ENCODE assay signal across 1 cellular context in genomic region chr14:69049675-69050074, GRCh38.
TF ChIP-seq lines count a peak whose summit lies in the region.

No MANE protein-coding gene starts in this region.

TF ChIP-seq in GM23338, 12 proteins besides CTCF, POLR2A, EP300 and RAD21 (continued from another document):
- TF ChIP-seq ZNF462 (CRISPR knock-in tag; IDR thresholded peaks at IDR 0.05), result no peak
